ENCODE assay signal across 12 cellular contexts in genomic region chr1:205512059-205513045, GRCh38. TPM values are rescaled to one million over a fixed set of nuclear protein-coding genes. Genes with fewer than 3 reads are reported as not detected.
DNase-seq lines count a peak whose midpoint lies in the region; ATAC-seq and TF ChIP-seq lines count a peak whose summit lies in the region.
"Had no signal": no experiment of that assay in that cellular context is flagged by ENCODE, and none has a peak within 500 bp of the region (broad histone marks: within the 10 kb centered on the region; RNA-seq: fewer than 3 reads in every experiment).

No MANE protein-coding gene starts in this region.

- H3K36me3 ChIP-seq in GM23248 (ENCODE audit: low read depth): no peaks in the 10 kb centered on the region
- H3K36me3 ChIP-seq in psoas muscle (ENCODE audit: insufficient read depth in 1 of 2, low read depth in 1 of 2): no peaks in the 10 kb centered on the region

- H3K27ac ChIP-seq in GM23248: no peak overlapping the region
- peak overlapping the region; percentile 88 for H3K27ac ChIP-seq in right cardiac atrium (ENCODE audit: low read length)
- peak overlapping the region; percentile 48 for H3K27ac ChIP-seq in psoas muscle

- in situ Hi-C loops in GM23248 (cut with MboI): no loop called here

- H3F3A ChIP-seq in GM23248 (ENCODE audit: insufficient read depth): no peaks in the 10 kb centered on the region

- 63 to 64% methylated on average over 12 to 13 of the region's 13 CpGs for WGBS in GM23248 (ENCODE audit: low coverage in 1 of 2, low lambda C conversion rate in 2 of 2, missing lambda C conversion rate in 2 of 2), 2 experiments
- WGBS in right cardiac atrium: 30% methylated on average over 13 of the region's 13 CpGs
- WGBS in psoas muscle, 3 donors: 42 to 57% (median 49%) methylated on average over 13 of the region's 13 CpGs

- H3K9ac ChIP-seq in GM23248: no peak overlapping the region

- H3K4me1 ChIP-seq in GM23248 (ENCODE audit: insufficient read depth) (no peaks in the 10 kb centered on the region), right cardiac atrium (ENCODE audit: control insufficient read depth, insufficient read depth, low read length) (peaks cover 34% of the 10 kb centered on the region), psoas muscle (peaks cover 22% of the 10 kb centered on the region)

- no peaks in the 10 kb centered on the region for H4K20me1 ChIP-seq in GM23248 (ENCODE audit: insufficient read depth)

- ATAC-seq in activated T-helper 17 cell treated with anti-CD3 and anti-CD28 coated beads, Interleukin-2, amount 50 U/mL, for 72 hours (replicated peaks): no peak
- peak; percentile 65 to 76 for ATAC-seq in right cardiac atrium
- peak; percentile 57 to 73 (median 64) for ATAC-seq in psoas muscle
- ATAC-seq in natural killer cell treated with Interleukin-12 subunit alpha and Interleukin-12 subunit beta and Interleukin-15 and Interleukin-18, amount 100 ng/mL, for 72 hours: no peak
- ATAC-seq: effector memory CD8-positive, alpha-beta T cell had no signal

- no peak overlapping the region for H3K4me3 Mint-ChIP-seq in activated T-helper 17 cell treated with anti-CD3 and anti-CD28 coated beads, Interleukin-2, amount 50 U/mL, for 72 hours
- no peak overlapping the region for H3K4me3 Mint-ChIP-seq in natural killer cell treated with Interleukin-12 subunit alpha and Interleukin-12 subunit beta and Interleukin-15 and Interleukin-18, amount 100 ng/mL, for 72 hours
- H3K4me3 Mint-ChIP-seq: effector memory CD8-positive, alpha-beta T cell had no signal

- DNase-seq in GM23248 (peak; percentile 32), right cardiac atrium (peak; percentile 54 to 84 (median 81)), psoas muscle (peak in 1 of 2 donors; percentile 74), islet precursor cell (no peak), NCI-H2196 (lab: John Stamatoyannopoulos, UW; ENCODE audit: unreplicated experiment) (no peak), T1000 (lab: John Stamatoyannopoulos, UW) (no peak)
- DNase-seq in natural killer cell treated with Interleukin-12 subunit alpha and Interleukin-12 subunit beta and Interleukin-15 and Interleukin-18, amount 100 ng/mL, for 72 hours (ENCODE audit: low spot score): no peak
- DNase-seq: activated naive CD4-positive, alpha-beta T cell treated with Interleukin-2 at 50 U/mL for 16 hours; effector memory CD8-positive, alpha-beta T cell; OCI-M1; stimulated activated CD8-positive, alpha-beta memory T cell treated with anti-CD3 and anti-CD28 coated beads, Interleukin-4, amount 100 ng/mL, for 48 hours had no signal

- H3K27ac Mint-ChIP-seq in activated T-helper 17 cell treated with anti-CD3 and anti-CD28 coated beads, Interleukin-2, amount 50 U/mL, for 72 hours: peak overlapping the region; percentile 65
- H3K27ac Mint-ChIP-seq in natural killer cell treated with Interleukin-12 subunit alpha and Interleukin-12 subunit beta and Interleukin-15 and Interleukin-18, amount 100 ng/mL, for 72 hours: no peak overlapping the region

- TF ChIP-seq CTCF in psoas muscle (IDR thresholded peaks at IDR 0.05): no peak

- H3K36me3 Mint-ChIP-seq in activated T-helper 17 cell treated with anti-CD3 and anti-CD28 coated beads, Interleukin-2, amount 50 U/mL, for 72 hours (ENCODE audit: low read depth): no peaks in the 10 kb centered on the region
- no peaks in the 10 kb centered on the region for H3K36me3 Mint-ChIP-seq in natural killer cell treated with Interleukin-12 subunit alpha and Interleukin-12 subunit beta and Interleukin-15 and Interleukin-18, amount 100 ng/mL, for 72 hours

- no peaks in the 10 kb centered on the region for H3K27me3 Mint-ChIP-seq in activated T-helper 17 cell treated with anti-CD3 and anti-CD28 coated beads, Interleukin-2, amount 50 U/mL, for 72 hours
- no peaks in the 10 kb centered on the region for H3K27me3 Mint-ChIP-seq in natural killer cell treated with Interleukin-12 subunit alpha and Interleukin-12 subunit beta and Interleukin-15 and Interleukin-18, amount 100 ng/mL, for 72 hours

- no peak overlapping the region for H3K4me2 ChIP-seq in GM23248 (ENCODE audit: unreplicated experiment)

- no peaks in the 10 kb centered on the region for H3K27me3 ChIP-seq in GM23248 (replicated peaks; ENCODE audit: insufficient read depth)
- no peaks in the 10 kb centered on the region for H3K27me3 ChIP-seq in right cardiac atrium (ENCODE audit: control insufficient read depth, insufficient read depth)
- no peaks in the 10 kb centered on the region for H3K27me3 ChIP-seq in psoas muscle (ENCODE audit: insufficient read depth in 3 of 3, low read length in 2 of 3)

- no peaks in the 10 kb centered on the region for H3K9me3 ChIP-seq in GM23248 (ENCODE audit: low read depth)
- no peaks in the 10 kb centered on the region for H3K9me3 ChIP-seq in right cardiac atrium (ENCODE audit: control insufficient read depth, low read length)
- no peaks in the 10 kb centered on the region for H3K9me3 ChIP-seq in psoas muscle

- intact Hi-C loops in right cardiac atrium (cut with DNase I): no loop called here
- intact Hi-C loops in psoas muscle (cut with DNase I): no loop called here

- no peaks in the 10 kb centered on the region for H3K9me3 Mint-ChIP-seq in activated T-helper 17 cell treated with anti-CD3 and anti-CD28 coated beads, Interleukin-2, amount 50 U/mL, for 72 hours
- no peaks in the 10 kb centered on the region for H3K9me3 Mint-ChIP-seq in natural killer cell treated with Interleukin-12 subunit alpha and Interleukin-12 subunit beta and Interleukin-15 and Interleukin-18, amount 100 ng/mL, for 72 hours
- H3K9me3 Mint-ChIP-seq: effector memory CD8-positive, alpha-beta T cell had no signal

- H3K4me3 ChIP-seq in GM23248 (no peak overlapping the region), right cardiac atrium (ENCODE audit: low read length) (no peak overlapping the region), psoas muscle (no peak overlapping the region)

- H3K9me2 ChIP-seq in GM23248 (ENCODE audit: insufficient read depth): no peaks in the 10 kb centered on the region

- no peaks in the 10 kb centered on the region for H3K79me2 ChIP-seq in GM23248 (ENCODE audit: insufficient read depth)

- H2AFZ ChIP-seq in GM23248: no peak overlapping the region

- no peaks in the 10 kb centered on the region for H3K4me1 Mint-ChIP-seq in activated T-helper 17 cell treated with anti-CD3 and anti-CD28 coated beads, Interleukin-2, amount 50 U/mL, for 72 hours
- no peaks in the 10 kb centered on the region for H3K4me1 Mint-ChIP-seq in natural killer cell treated with Interleukin-12 subunit alpha and Interleukin-12 subunit beta and Interleukin-15 and Interleukin-18, amount 100 ng/mL, for 72 hours (ENCODE audit: low read depth in 2 of 2)

RNA-seq across cellular contexts. Expression of gene CDK18, which starts 7.9 kb away (rescaled TPM):
- total RNA-seq in GM23248 (2014; rRNA removed; shearing (Covaris generic)): not detected in 2 replicates
- polyA plus RNA-seq in GM23248 (2016; fragmentation: Nextera tagmentation; extraction: Ambion mirVana) (not detected in 2 replicates), right cardiac atrium (150 TPM), psoas muscle (1 to 10 TPM; 1.5 to 2.1 (median 1.6) TPM)
- total RNA-seq in activated T-helper 17 cell treated with anti-CD3 and anti-CD28 coated beads, Interleukin-2, amount 50 U/mL, for 72 hours: 1 to 10 TPM in 1 of 2 donors, under 1 TPM in 1; 0.91 to 3.0 TPM
- total RNA-seq in right cardiac atrium (100 to 1,000 TPM in 3 of 4 donors, 10 to 100 TPM in 1; 80.2 to 148 (median 141) TPM), psoas muscle (10 to 100 TPM in 1 of 4 donors, 1 to 10 TPM in 3; 3.9 to 11.9 (median 6.0) TPM)
- under 1 TPM; 0.28 to 0.71 TPM for total RNA-seq in natural killer cell treated with Interleukin-12 subunit alpha and Interleukin-12 subunit beta and Interleukin-15 and Interleukin-18, amount 100 ng/mL, for 72 hours

RNA-seq across cellular contexts. Expression of gene BLACAT1, which starts 56.5 kb away (rescaled TPM):
- not detected in 2 replicates for total RNA-seq in GM23248 (2014; rRNA removed; shearing (Covaris generic))
- polyA plus RNA-seq in GM23248 (2016; fragmentation: Nextera tagmentation; extraction: Ambion mirVana): not detected in 2 replicates
- under 1 TPM; 0.61 to 0.95 TPM for total RNA-seq in activated T-helper 17 cell treated with anti-CD3 and anti-CD28 coated beads, Interleukin-2, amount 50 U/mL, for 72 hours
- total RNA-seq in right cardiac atrium: under 1 TPM in 1 of 4 donors, not detected in 3; 0.09 TPM
- polyA plus RNA-seq in right cardiac atrium: 0.07 TPM
- total RNA-seq in psoas muscle: not detected
- polyA plus RNA-seq in psoas muscle: not detected
- total RNA-seq in natural killer cell treated with Interleukin-12 subunit alpha and Interleukin-12 subunit beta and Interleukin-15 and Interleukin-18, amount 100 ng/mL, for 72 hours: not detected

Comparison
In these comparisons a context has a peak if more than half of its experiments do, and no peak if none do; other contexts are left out.
1. DNase-seq: peak in GM23248 (single experiment) and right cardiac atrium (3 of 3); none in islet precursor cell (single experiment), NCI-H2196 (single experiment), natural killer cell treated with Interleukin-12 subunit alpha and Interleukin-12 subunit beta and Interleukin-15 and Interleukin-18, amount 100 ng/mL, for 72 hours (single experiment) and T1000 (single experiment).
2. ATAC-seq: peak in right cardiac atrium (2 of 2) and psoas muscle (4 of 4); none in activated T-helper 17 cell treated with anti-CD3 and anti-CD28 coated beads, Interleukin-2, amount 50 U/mL, for 72 hours (single experiment) and natural killer cell treated with Interleukin-12 subunit alpha and Interleukin-12 subunit beta and Interleukin-15 and Interleukin-18, amount 100 ng/mL, for 72 hours (0 of 2).
3. RNA of gene CDK18, which starts 7.9 kb away (total RNA-seq): 80.2 to 148 TPM in right cardiac atrium; 3.9 to 11.9 TPM in psoas muscle, 0.91 to 3.0 TPM in activated T-helper 17 cell treated with anti-CD3 and anti-CD28 coated beads, Interleukin-2, amount 50 U/mL, for 72 hours, 0.28 to 0.71 TPM in natural killer cell treated with Interleukin-12 subunit alpha and Interleukin-12 subunit beta and Interleukin-15 and Interleukin-18, amount 100 ng/mL, for 72 hours and not detected in GM23248; every median in the first group is over 4 times any median in the second.